ENCODE assay signal across 1 cellular context in the genomic region with DNA sequence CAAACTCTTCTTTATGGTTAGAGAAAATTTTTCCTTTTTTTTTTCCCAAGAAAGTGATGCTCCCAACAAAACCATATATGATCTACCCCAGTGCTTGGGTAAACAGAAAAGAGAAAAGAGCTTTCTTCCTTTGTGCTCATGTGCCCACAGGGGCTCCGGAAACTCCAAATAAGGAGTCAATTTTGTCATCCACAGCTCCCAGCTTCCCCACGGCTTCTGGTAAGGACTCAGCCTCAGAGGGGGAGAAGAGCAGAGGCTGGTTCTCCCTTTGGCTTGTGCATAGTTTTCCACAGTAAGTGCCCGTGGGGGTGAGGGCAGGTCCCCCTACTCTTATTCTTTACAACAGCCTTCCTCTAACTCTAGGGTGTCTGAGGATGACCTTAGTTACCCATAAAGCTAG.
TF ChIP-seq lines count a peak whose summit lies in the region.

No MANE protein-coding gene starts in this region.

TF ChIP-seq in IMR-90, 13 proteins besides CTCF, POLR2A, EP300 and RAD21:
- TF ChIP-seq, protein P1, sequence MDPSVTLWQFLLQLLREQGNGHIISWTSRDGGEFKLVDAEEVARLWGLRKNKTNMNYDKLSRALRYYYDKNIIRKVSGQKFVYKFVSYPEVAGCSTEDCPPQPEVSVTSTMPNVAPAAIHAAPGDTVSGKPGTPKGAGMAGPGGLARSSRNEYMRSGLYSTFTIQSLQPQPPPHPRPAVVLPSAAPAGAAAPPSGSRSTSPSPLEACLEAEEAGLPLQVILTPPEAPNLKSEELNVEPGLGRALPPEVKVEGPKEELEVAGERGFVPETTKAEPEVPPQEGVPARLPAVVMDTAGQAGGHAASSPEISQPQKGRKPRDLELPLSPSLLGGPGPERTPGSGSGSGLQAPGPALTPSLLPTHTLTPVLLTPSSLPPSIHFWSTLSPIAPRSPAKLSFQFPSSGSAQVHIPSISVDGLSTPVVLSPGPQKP (IDR thresholded peaks at IDR 0.05; ENCODE audit: borderline replicate concordance, low read depth, low read length): no peak
- TF ChIP-seq MAFK (IDR thresholded peaks at IDR 0.05; ENCODE audit: low read depth, low read length): no peak
- TF ChIP-seq MAZ (IDR thresholded peaks at IDR 0.05; ENCODE audit: borderline replicate concordance, low read depth, low read length): no peak
- TF ChIP-seq SMC3 (IDR thresholded peaks at IDR 0.05; ENCODE audit: low read depth, low read length): no peak
- TF ChIP-seq MXI1 (IDR thresholded peaks at IDR 0.05; ENCODE audit: borderline replicate concordance, low read depth, low read length): no peak
- TF ChIP-seq CEBPB (IDR thresholded peaks at IDR 0.05; ENCODE audit: low read depth, low read length): no peak
- TF ChIP-seq CHD1 (IDR thresholded peaks at IDR 0.05; ENCODE audit: low read depth, low read length): no peak
- no peak for TF ChIP-seq BHLHE40 (IDR thresholded peaks at IDR 0.05; ENCODE audit: low read depth, low read length)
- no peak for TF ChIP-seq NFE2L2 (IDR thresholded peaks at IDR 0.05; ENCODE audit: low read depth, low read length)
- no peak for TF ChIP-seq RCOR1 (IDR thresholded peaks at IDR 0.05; ENCODE audit: insufficient replicate concordance, low read length)
- no peak for TF ChIP-seq FOS (IDR thresholded peaks at IDR 0.05; ENCODE audit: low read depth, low read length)
- no peak for TF ChIP-seq RFX5 (IDR thresholded peaks at IDR 0.05; ENCODE audit: low read depth, low read length)
- TF ChIP-seq, protein P2, sequence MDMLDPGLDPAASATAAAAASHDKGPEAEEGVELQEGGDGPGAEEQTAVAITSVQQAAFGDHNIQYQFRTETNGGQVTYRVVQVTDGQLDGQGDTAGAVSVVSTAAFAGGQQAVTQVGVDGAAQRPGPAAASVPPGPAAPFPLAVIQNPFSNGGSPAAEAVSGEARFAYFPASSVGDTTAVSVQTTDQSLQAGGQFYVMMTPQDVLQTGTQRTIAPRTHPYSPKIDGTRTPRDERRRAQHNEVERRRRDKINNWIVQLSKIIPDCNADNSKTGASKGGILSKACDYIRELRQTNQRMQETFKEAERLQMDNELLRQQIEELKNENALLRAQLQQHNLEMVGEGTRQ (IDR thresholded peaks at IDR 0.05; ENCODE audit: low read depth, low read length): no peak
TF ChIP-seq in IMR-90: peak in this region for 0.
